Comparison of ENCODE assay signal across 16 cellular contexts in the genomic region with DNA sequence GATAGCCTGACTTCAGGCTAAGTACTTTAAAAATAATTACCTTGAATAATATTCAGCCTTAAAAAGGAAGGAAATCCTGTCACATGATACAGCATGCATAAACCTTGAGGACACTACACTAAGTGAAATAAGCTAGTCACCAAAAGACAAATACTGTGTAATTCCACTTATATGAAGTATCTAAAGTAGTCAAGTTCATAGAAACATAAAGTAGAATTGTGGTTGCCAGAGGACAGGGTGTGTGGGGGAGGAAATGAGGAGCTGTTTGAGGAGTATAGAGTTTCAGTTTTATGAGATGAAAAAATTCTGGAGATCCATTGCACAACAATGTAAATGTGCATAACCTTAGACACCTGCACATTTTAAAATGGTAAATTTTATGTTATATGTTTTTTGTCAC. TPM values are rescaled to one million over a fixed set of nuclear protein-coding genes. Genes with fewer than 3 reads are reported as not detected.
A peak's percentile ranks its signal among the peaks of the same experiment; 100 is the strongest.
DNase-seq lines count a peak whose midpoint lies in the region; ATAC-seq, FAIRE-seq and TF ChIP-seq lines count a peak whose summit lies in the region.
"Had no signal": no experiment of that assay in that cellular context is flagged by ENCODE, and none has a peak within 500 bp of the region (broad histone marks: within the 10 kb centered on the region; RNA-seq: fewer than 3 reads in every experiment).

No MANE protein-coding gene starts in this region.

- no peaks in the 10 kb centered on the region for H3K36me3 Mint-ChIP-seq in neural progenitor cell

- no peak for TF ChIP-seq POLR2A in Peyer's patch (IDR thresholded peaks at IDR 0.05)

- no peak for ATAC-seq in HG03108 (IDR thresholded peaks at IDR 0.05; ENCODE audit: unreplicated experiment)

- DNase-seq in NCI-H2171 treated with DMSO at 0.1 percent for 48 hours (lab: John Stamatoyannopoulos, UW) (peak; percentile 8), NCI-H2171 (lab: John Stamatoyannopoulos, UW) (no peak), SK-N-SH (no peak), neural progenitor cell (ENCODE audit: low spot score) (no peak), Peyer's patch (no peak), GM19239 (ENCODE audit: insufficient read length, low spot score) (no peak)
- DNase-seq: activated T-cell treated with anti-CD3 and anti-CD28 coated beads, Interleukin-2, amount 50 U/mL, for 4 hours; aorta; NCI-H524 treated with DMSO at 0.1 percent for 48 hours; tibial artery had no signal

- H3K27ac ChIP-seq in KOPT-K1 (ENCODE audit: low read depth, low read length, poor library complexity, severe bottlenecking) (peak overlapping the region; percentile 34), SK-N-SH (ENCODE audit: low read depth in 2 of 2, low read length in 1 of 2) (no peak overlapping the region), neural progenitor cell (no peak overlapping the region), Peyer's patch (no peak overlapping the region)
- H3K27ac ChIP-seq: HL-60, SJCRH30, tibial artery had no signal

- no peaks in the 10 kb centered on the region for H3K9me3 Mint-ChIP-seq in neural progenitor cell
- H3K9me3 Mint-ChIP-seq: activated T-cell treated with anti-CD3 and anti-CD28 coated beads, Interleukin-2, amount 50 U/mL, for 4 hours had no signal

- H3K4me3 Mint-ChIP-seq in neural progenitor cell, result no peak overlapping the region
- H3K4me3 Mint-ChIP-seq: activated T-cell treated with anti-CD3 and anti-CD28 coated beads, Interleukin-2, amount 50 U/mL, for 4 hours had no signal

- H2AFZ ChIP-seq in SK-N-SH (ENCODE audit: low read depth), result peak overlapping the region; percentile 36
- H2AFZ ChIP-seq in neural progenitor cell (replicated peaks), result no peak overlapping the region

- TF ChIP-seq CTCF in SK-N-SH (IDR thresholded peaks at IDR 0.05), result no peak
- no peak for TF ChIP-seq CTCF in neural progenitor cell (IDR thresholded peaks at IDR 0.05)
- no peak for TF ChIP-seq CTCF in Peyer's patch (IDR thresholded peaks at IDR 0.05)

- H3K36me3 ChIP-seq in KOPT-K1 (ENCODE audit: insufficient read depth, low read length) (no peaks in the 10 kb centered on the region), SK-N-SH (replicated peaks in 1 of 2; ENCODE audit: control insufficient read depth in 1 of 2, insufficient read depth in 2 of 2, low read length in 1 of 2) (no peaks in the 10 kb centered on the region), neural progenitor cell (no peaks in the 10 kb centered on the region), Peyer's patch (no peaks in the 10 kb centered on the region)
- H3K36me3 ChIP-seq: SJCRH30, tibial artery had no signal

- H3K9me3 ChIP-seq in KOPT-K1 (ENCODE audit: insufficient read depth, low read length, poor library complexity, severe bottlenecking), result no peaks in the 10 kb centered on the region
- no peaks in the 10 kb centered on the region for H3K9me3 ChIP-seq in SK-N-SH
- H3K9me3 ChIP-seq in neural progenitor cell (ENCODE audit: low read depth), result no peaks in the 10 kb centered on the region
- H3K9me3 ChIP-seq in Peyer's patch, result no peaks in the 10 kb centered on the region
- H3K9me3 ChIP-seq: SJCRH30, tibial artery had no signal

- TF ChIP-seq RAD21 in SK-N-SH (IDR thresholded peaks at IDR 0.05; ENCODE audit: low read length), result no peak

- H3K27me3 Mint-ChIP-seq in neural progenitor cell (ENCODE audit: insufficient read depth, low read depth), result no peaks in the 10 kb centered on the region

- CTCF ChIA-PET in SK-N-SH (lab: Yijun Ruan, JAX), result interaction anchor here (1.0 to 2.1 kb wide), 4 partner anchors 62 to 907 kb away, joined by 3 to 10 read pairs (median 4); no protein-coding TSS in a partner anchor

- H3K27me3 ChIP-seq in SK-N-SH (ENCODE audit: insufficient read depth) (no peaks in the 10 kb centered on the region), neural progenitor cell (no peaks in the 10 kb centered on the region), Peyer's patch (no peaks in the 10 kb centered on the region)
- H3K27me3 ChIP-seq: SJCRH30, tibial artery had no signal

- TF ChIP-seq EP300 in SK-N-SH (IDR thresholded peaks at IDR 0.05; ENCODE audit: borderline replicate concordance in 1 of 2, low read depth in 1 of 2, low read length in 1 of 2), result no peak

- no peak for FAIRE-seq in GM19239 (lab: Jason Lieb, UNC)
- FAIRE-seq: D721Med had no signal

- H3K79me2 ChIP-seq in SK-N-SH (ENCODE audit: insufficient read depth) (no peaks in the 10 kb centered on the region), neural progenitor cell (ENCODE audit: low read depth) (no peaks in the 10 kb centered on the region)

- H3K9ac ChIP-seq in SK-N-SH (no peak overlapping the region), neural progenitor cell (no peak overlapping the region)

- H3K4me2 ChIP-seq in SK-N-SH (no peak overlapping the region), neural progenitor cell (no peak overlapping the region)

- no peaks in the 10 kb centered on the region for H4K20me1 ChIP-seq in SK-N-SH (ENCODE audit: insufficient read depth)
- no peaks in the 10 kb centered on the region for H4K20me1 ChIP-seq in neural progenitor cell (ENCODE audit: low read depth)

- POLR2A ChIA-PET in SK-N-SH (lab: Yijun Ruan, JAX), result no interaction called here

- H3K4me3 ChIP-seq in SK-N-SH (ENCODE audit: low read depth in 2 of 2, low read length in 1 of 2) (no peak overlapping the region), neural progenitor cell (no peak overlapping the region), Peyer's patch (no peak overlapping the region)
- H3K4me3 ChIP-seq: SJCRH30, tibial artery had no signal

- no peaks in the 10 kb centered on the region for H3K9me2 ChIP-seq in SK-N-SH

- H3F3A ChIP-seq in SK-N-SH (replicated peaks; ENCODE audit: insufficient read depth), result peaks cover 4% of the 10 kb centered on the region
- no peaks in the 10 kb centered on the region for H3F3A ChIP-seq in neural progenitor cell (ENCODE audit: low read depth)

- H3K27ac Mint-ChIP-seq in neural progenitor cell, result peak overlapping the region; percentile 24

- peaks cover 0 to under 1% of the 10 kb centered on the region in 2 experiments; a peak in 2 of 4 replicates for H3K4me1 ChIP-seq in SK-N-SH (ENCODE audit: control insufficient read depth in 1 of 2, insufficient read depth in 2 of 2, low read depth in 1 of 2, low read length in 1 of 2)
- H3K4me1 ChIP-seq in neural progenitor cell, result no peaks in the 10 kb centered on the region
- no peaks in the 10 kb centered on the region for H3K4me1 ChIP-seq in Peyer's patch

- H3K4me1 Mint-ChIP-seq in neural progenitor cell, result no peaks in the 10 kb centered on the region

TF ChIP-seq in SK-N-SH, 30 proteins besides CTCF, POLR2A, EP300 and RAD21:
- TF ChIP-seq, protein P1, sequence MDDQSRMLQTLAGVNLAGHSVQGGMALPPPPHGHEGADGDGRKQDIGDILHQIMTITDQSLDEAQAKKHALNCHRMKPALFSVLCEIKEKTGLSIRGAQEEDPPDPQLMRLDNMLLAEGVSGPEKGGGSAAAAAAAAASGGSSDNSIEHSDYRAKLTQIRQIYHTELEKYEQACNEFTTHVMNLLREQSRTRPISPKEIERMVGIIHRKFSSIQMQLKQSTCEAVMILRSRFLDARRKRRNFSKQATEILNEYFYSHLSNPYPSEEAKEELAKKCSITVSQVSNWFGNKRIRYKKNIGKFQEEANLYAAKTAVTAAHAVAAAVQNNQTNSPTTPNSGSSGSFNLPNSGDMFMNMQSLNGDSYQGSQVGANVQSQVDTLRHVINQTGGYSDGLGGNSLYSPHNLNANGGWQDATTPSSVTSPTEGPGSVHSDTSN (IDR thresholded peaks at IDR 0.05), result no peak
- no peak for TF ChIP-seq RXRA (IDR thresholded peaks at IDR 0.05; ENCODE audit: borderline replicate concordance, low read depth)
- TF ChIP-seq FOXM1 (IDR thresholded peaks at IDR 0.05; ENCODE audit: low read depth), result no peak
- TF ChIP-seq, protein P2, sequence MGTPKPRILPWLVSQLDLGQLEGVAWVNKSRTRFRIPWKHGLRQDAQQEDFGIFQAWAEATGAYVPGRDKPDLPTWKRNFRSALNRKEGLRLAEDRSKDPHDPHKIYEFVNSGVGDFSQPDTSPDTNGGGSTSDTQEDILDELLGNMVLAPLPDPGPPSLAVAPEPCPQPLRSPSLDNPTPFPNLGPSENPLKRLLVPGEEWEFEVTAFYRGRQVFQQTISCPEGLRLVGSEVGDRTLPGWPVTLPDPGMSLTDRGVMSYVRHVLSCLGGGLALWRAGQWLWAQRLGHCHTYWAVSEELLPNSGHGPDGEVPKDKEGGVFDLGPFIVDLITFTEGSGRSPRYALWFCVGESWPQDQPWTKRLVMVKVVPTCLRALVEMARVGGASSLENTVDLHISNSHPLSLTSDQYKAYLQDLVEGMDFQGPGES (IDR thresholded peaks at IDR 0.05; ENCODE audit: low read depth, low read length), result no peak
- no peak for TF ChIP-seq RCOR1 (IDR thresholded peaks at IDR 0.05; ENCODE audit: low read length)
- TF ChIP-seq YY1 (IDR thresholded peaks at IDR 0.05; ENCODE audit: low read depth), result no peak
- no peak for TF ChIP-seq NRF1 (IDR thresholded peaks at IDR 0.05; ENCODE audit: low read depth, low read length)
- no peak for TF ChIP-seq ELF1 (IDR thresholded peaks at IDR 0.05)
- TF ChIP-seq JUND (IDR thresholded peaks at IDR 0.05), result no peak
- TF ChIP-seq GATA2 (CRISPR knock-in tag; IDR thresholded peaks at IDR 0.05), result no peak

RNA-seq across cellular contexts. Expression of gene STPG2, which starts 5.6 kb away (rescaled TPM):
- polyA plus RNA-seq in SK-N-SH (2012; rRNA removed), result not detected in 2 replicates
- 0.03 TPM in 2 replicates for polyA plus RNA-seq in SK-N-SH (2012; cell fraction: cytosol; rRNA removed)
- polyA plus RNA-seq in SK-N-SH (2012; cell fraction: nucleus; rRNA removed), result 0.07 and 0.11 TPM in 2 replicates
- total RNA-seq in neural progenitor cell (ENCODE audit: low replicate concordance) (0.06 and 0.99 TPM in 2 replicates), Peyer's patch (not detected)
- total RNA-seq: activated T-cell treated with anti-CD3 and anti-CD28 coated beads, Interleukin-2, amount 50 U/mL, for 4 hours; dermis microvascular lymphatic vessel endothelial cell; SJCRH30 had no signal
